1 cellular context compared by ENCODE assay signal in the genomic region with DNA sequence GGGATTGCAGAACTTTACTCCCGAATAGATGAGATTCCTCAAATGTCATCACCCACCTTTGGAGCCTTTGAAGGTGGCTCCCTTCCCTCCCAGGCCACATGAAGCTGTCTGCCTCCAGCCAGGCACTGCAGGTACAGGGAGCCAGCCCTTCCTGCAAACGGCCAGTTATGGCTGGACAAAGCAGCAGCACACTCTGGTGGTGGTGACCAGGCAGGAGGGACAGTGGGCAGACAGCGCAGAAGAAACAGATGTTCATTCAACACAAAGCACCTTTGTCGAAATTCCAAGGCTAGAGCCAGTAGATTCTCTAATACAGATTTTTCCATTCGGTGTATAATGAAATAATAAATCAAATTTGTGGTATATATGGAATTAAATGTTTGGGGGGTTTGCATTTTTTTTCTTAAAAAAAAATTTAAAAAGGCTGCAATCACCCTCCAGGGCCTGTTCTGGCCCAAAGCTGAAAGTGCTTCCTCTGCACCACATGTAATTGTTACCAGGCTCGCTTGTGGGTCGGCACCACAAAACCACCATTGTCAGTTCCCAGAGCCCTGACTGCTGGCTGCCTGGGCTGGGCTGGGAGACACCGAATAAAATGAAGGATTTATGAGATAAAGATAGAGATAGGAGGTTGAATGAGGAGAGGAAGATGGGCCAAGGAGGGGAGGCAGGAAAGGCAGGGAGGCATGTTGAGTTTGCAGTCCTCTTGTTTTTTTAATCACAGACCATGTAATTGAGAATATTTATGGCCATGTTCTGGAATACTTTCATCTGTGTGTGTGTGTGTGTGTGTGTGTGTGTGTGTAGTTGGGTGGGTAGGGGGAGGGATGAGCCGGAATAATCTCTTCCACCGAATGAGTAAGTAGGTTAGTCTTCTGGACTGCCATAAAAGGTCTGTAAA.
TF ChIP-seq lines count a peak whose summit lies in the region.

No MANE protein-coding gene starts in this region.

TF ChIP-seq in K562, 482 proteins besides CTCF, POLR2A, EP300 and RAD21 (continued from another document):
- TF ChIP-seq, protein P1, sequence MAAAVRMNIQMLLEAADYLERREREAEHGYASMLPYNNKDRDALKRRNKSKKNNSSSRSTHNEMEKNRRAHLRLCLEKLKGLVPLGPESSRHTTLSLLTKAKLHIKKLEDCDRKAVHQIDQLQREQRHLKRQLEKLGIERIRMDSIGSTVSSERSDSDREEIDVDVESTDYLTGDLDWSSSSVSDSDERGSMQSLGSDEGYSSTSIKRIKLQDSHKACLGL (CRISPR knock-in tag; IDR thresholded peaks at IDR 0.05; ENCODE audit: borderline replicate concordance, poor library complexity, severe bottlenecking) = no peak
- TF ChIP-seq MAFF (IDR thresholded peaks at IDR 0.05; ENCODE audit: low read length) (no peak), MYNN (IDR thresholded peaks at IDR 0.05) (no peak), MYNN (CRISPR knock-in tag; IDR thresholded peaks at IDR 0.05) (no peak), HSF4 (CRISPR knock-in tag; IDR thresholded peaks at IDR 0.05; ENCODE audit: borderline replicate concordance) (no peak)
TF ChIP-seq in K562: peak in this region for 0.
